8 cellular contexts compared by ENCODE assay signal in genomic region chr17:7439462-7440112, GRCh38. TPM values are rescaled to one million over a fixed set of nuclear protein-coding genes. Genes with fewer than 3 reads are reported as not detected.
DNase-seq lines count a peak whose midpoint lies in the region; ATAC-seq and TF ChIP-seq lines count a peak whose summit lies in the region.

Gene FGF11 (plus strand): TSS chr17:7439512. CDS start chr17:7439621, 109 bp downstream.

- H3K4me1 Mint-ChIP-seq in chondrocyte (ENCODE audit: low read depth), result peaks cover 65% of the 10 kb centered on the region

- no peak for TF ChIP-seq CTCF in chondrocyte (IDR thresholded peaks at IDR 0.05)

- no peaks in the 10 kb centered on the region for H3K9me3 Mint-ChIP-seq in chondrocyte (ENCODE audit: low read depth)

- H3K4me1 ChIP-seq in mucosa of stomach (ENCODE audit: control insufficient read depth, insufficient read depth, low read length), result peaks cover 42% of the 10 kb centered on the region

- H3K36me3 Mint-ChIP-seq in chondrocyte (ENCODE audit: low read depth), result no peaks in the 10 kb centered on the region

- ATAC-seq in GM19395 (IDR thresholded peaks at IDR 0.05; ENCODE audit: unreplicated experiment) (no peak), HG02642 (IDR thresholded peaks at IDR 0.05; ENCODE audit: poor library complexity, unreplicated experiment) (no peak)

- DNase-seq in stimulated activated CD4-positive, alpha-beta T cell treated with anti-CD3 and anti-CD28 coated beads, Interleukin-15, amount 100 ng/mL, for 24 hours, result peak; percentile 25
- no peak for DNase-seq in stimulated activated CD4-positive, alpha-beta T cell treated with anti-CD3 and anti-CD28 coated beads, Interleukin-4, amount 100 ng/mL, for 24 hours
- no peak for DNase-seq in chondrocyte (ENCODE audit: low spot score)
- DNase-seq in NCI-H82 (lab: John Stamatoyannopoulos, UW), result no peak
- no peak for DNase-seq in NCI-H524 (lab: John Stamatoyannopoulos, UW)

- H3K27me3 Mint-ChIP-seq in chondrocyte (ENCODE audit: low read depth), result no peaks in the 10 kb centered on the region

- H3K27ac Mint-ChIP-seq in chondrocyte (ENCODE audit: unreplicated experiment), result peak within 1 kb of the TSS; percentile 59

- peak within 1 kb of the TSS; percentile 21 for H3K4me3 ChIP-seq in mucosa of stomach (ENCODE audit: low read length)

- H3K9me3 ChIP-seq in mucosa of stomach (ENCODE audit: control insufficient read depth, low read length), result no peaks in the 10 kb centered on the region

- no peak within 1 kb of the TSS for H3K9ac ChIP-seq in mucosa of stomach (ENCODE audit: low read length)

- peak within 1 kb of the TSS; percentile 87 for H3K4me3 Mint-ChIP-seq in chondrocyte (ENCODE audit: unreplicated experiment)

- H3K36me3 ChIP-seq in mucosa of stomach (ENCODE audit: control insufficient read depth, insufficient read depth, low read length), result no peaks in the 10 kb centered on the region

- H3K27me3 ChIP-seq in mucosa of stomach (ENCODE audit: control insufficient read depth, insufficient read depth, low read length), result peaks cover 66% of the 10 kb centered on the region

RNA-seq across cellular contexts. Expression of gene FGF11, which starts in this region (rescaled TPM):
- total RNA-seq in chondrocyte, result 5.0 to 6.0 TPM (median 5.1 TPM) in 3 replicates
